ENCODE assay signal across 9 cellular contexts in genomic region chr9:35538361-35539234, GRCh38. TPM values are rescaled to one million over a fixed set of nuclear protein-coding genes. Genes with fewer than 3 reads are reported as not detected.
DNase-seq lines count a peak whose midpoint lies in the region; ATAC-seq lines count a peak whose summit lies in the region.
"Had no signal": no experiment of that assay in that cellular context is flagged by ENCODE, and none has a peak within 500 bp of the region (broad histone marks: within the 10 kb centered on the region; RNA-seq: fewer than 3 reads in every experiment).

No MANE protein-coding gene starts in this region.

- DNase-seq in CD1c-positive myeloid dendritic cell (ENCODE audit: extremely low spot score) (peak; percentile 66), amygdala (lab: John Stamatoyannopoulos, UW) (peak in 54 of 56 donors; percentile 30 to 90 (median 78)), left ventricle myocardium superior (peak; percentile 82), posterior cingulate gyrus (peak; percentile 78 to 98 (median 82)), activated gamma-delta T cell (lab: John Stamatoyannopoulos, UW) (no peak)
- DNase-seq in stimulated activated CD4-positive, alpha-beta T cell treated with anti-CD3 and anti-CD28 coated beads, Interleukin-12 subunit alpha, Interleukin-12 subunit beta, amount 100 ng/mL, for 4 hours = no peak
- DNase-seq: activated B cell treated with CpG ODN at 0.5 μM for 24 hours had no signal

- intact Hi-C loops in left ventricle myocardium superior (cut with micrococcal nuclease) (no loop called here), posterior cingulate gyrus (cut with DNase I) (no loop called here)

- ATAC-seq in left ventricle myocardium superior = peak; percentile 86
- ATAC-seq in GM19023 (IDR thresholded peaks at IDR 0.05; ENCODE audit: unreplicated experiment) = no peak
- ATAC-seq in GM21717 (IDR thresholded peaks at IDR 0.05; ENCODE audit: unreplicated experiment) = no peak

RNA-seq across cellular contexts. Expression of gene RUSC2, which starts 48.7 kb away (rescaled TPM):
- 30.3 TPM for total RNA-seq in left ventricle myocardium superior

Comparison
In these comparisons a context has a peak if more than half of its experiments do, and no peak if none do; other contexts are left out.
1. DNase-seq: peak in CD1c-positive myeloid dendritic cell (single experiment), amygdala (54 of 56), left ventricle myocardium superior (single experiment) and posterior cingulate gyrus (10 of 10); none in activated gamma-delta T cell (single experiment) and stimulated activated CD4-positive, alpha-beta T cell treated with anti-CD3 and anti-CD28 coated beads, Interleukin-12 subunit alpha, Interleukin-12 subunit beta, amount 100 ng/mL, for 4 hours (single experiment).